24 cellular contexts compared by ENCODE assay signal in genomic region chr14:67503331-67503730, GRCh38.
"Had no signal": no experiment of that assay in that cellular context is flagged by ENCODE, and none has a peak within 500 bp of the region (broad histone marks: within the 10 kb centered on the region; RNA-seq: fewer than 3 reads in every experiment).

No MANE protein-coding gene starts in this region.

- ATAC-seq: effector memory CD8-positive, alpha-beta T cell; left ventricle myocardium superior; lower lobe of right lung; natural killer cell; stimulated activated naive CD8-positive, alpha-beta T cell treated with anti-CD3 and anti-CD28 coated beads, Interleukin-15, amount 100 ng/mL, for 72 hours had no signal

- H3K4me1 ChIP-seq: lower lobe of right lung, right lobe of liver, suprapubic skin, transverse colon, vagina had no signal

- FAIRE-seq: endometrium, frontal cortex, keratinocyte, small intestine had no signal

- H3K9me3 ChIP-seq: lower lobe of right lung, ovary, right lobe of liver, suprapubic skin, transverse colon, vagina had no signal

- H3K27ac ChIP-seq: coronary artery, lower lobe of right lung, ovary, right lobe of liver, suprapubic skin, transverse colon, vagina had no signal

- H3K36me3 ChIP-seq: lower lobe of right lung, ovary, right lobe of liver, suprapubic skin, transverse colon, vagina had no signal

- DNase-seq: dermis blood vessel endothelial cell; effector memory CD8-positive, alpha-beta T cell; hypothalamus; immature natural killer cell; left ventricle myocardium superior; lower lobe of right lung; natural killer cell; occipital lobe; ovary; right lobe of liver; small intestine; stimulated activated CD4-positive, alpha-beta T cell treated with anti-CD3 and anti-CD28 coated beads, Interleukin-12 subunit alpha, Interleukin-12 subunit beta, amount 100 ng/mL, for 4 hours; stimulated activated CD4-positive, alpha-beta T cell treated with anti-CD3 and anti-CD28 coated beads, Interleukin-1b, Interleukin-23, amount 100 ng/mL, for 48 hours; stimulated activated CD4-positive, alpha-beta T cell treated with anti-CD3 and anti-CD28 coated beads, Interleukin-4, amount 100 ng/mL, for 1 hour; stimulated activated CD8-positive, alpha-beta memory T cell treated with anti-CD3 and anti-CD28 coated beads, Interleukin-4, amount 100 ng/mL, for 48 hours; stimulated activated naive CD4-positive, alpha-beta T cell; stimulated activated naive CD8-positive, alpha-beta T cell treated with anti-CD3 and anti-CD28 coated beads, Interleukin-15, amount 100 ng/mL, for 72 hours; transverse colon had no signal

- H3K27me3 ChIP-seq: ovary, right lobe of liver, suprapubic skin, transverse colon, vagina had no signal

- H3K4me3 ChIP-seq: coronary artery, lower lobe of right lung, ovary, right lobe of liver, suprapubic skin, transverse colon, vagina had no signal
